ENCODE assay signal across 6 cellular contexts in genomic region chr11:61232559-61232958, GRCh38. TPM values are rescaled to one million over a fixed set of nuclear protein-coding genes. Genes with fewer than 3 reads are reported as not detected.
"Had no signal": no experiment of that assay in that cellular context is flagged by ENCODE, and none has a peak within 500 bp of the region (broad histone marks: within the 10 kb centered on the region; RNA-seq: fewer than 3 reads in every experiment).

No MANE protein-coding gene starts in this region.

RNA-seq across cellular contexts. Expression of gene PGA5, which starts 8.4 kb away (rescaled TPM):
- total RNA-seq: HepG2, HT-29, HT1080, IMR-90, K562 had no signal
- polyA plus RNA-seq: HepG2, IgD-negative memory B cell, IMR-90, K562 had no signal

RNA-seq across cellular contexts. Expression of gene PGA4, which starts 10.4 kb away (rescaled TPM):
- total RNA-seq: HepG2, HT-29, HT1080, IMR-90, K562 had no signal
- polyA plus RNA-seq: HepG2, IgD-negative memory B cell, IMR-90, K562 had no signal

RNA-seq across cellular contexts. Expression of gene PGA3, which starts 29.2 kb away (rescaled TPM):
- total RNA-seq: HepG2, HT-29, HT1080 had no signal
- polyA plus RNA-seq: HepG2, IgD-negative memory B cell, IMR-90, K562 had no signal
